ENCODE assay signal across 35 cellular contexts in genomic region chr18:1057367-1057766, GRCh38.
"Had no signal": no experiment of that assay in that cellular context is flagged by ENCODE, and none has a peak within 500 bp of the region (broad histone marks: within the 10 kb centered on the region; RNA-seq: fewer than 3 reads in every experiment).

No MANE protein-coding gene starts in this region.

- H3K4me3 ChIP-seq: MG63 had no signal

- H3K27me3 ChIP-seq: MG63 had no signal

- H3K9me3 ChIP-seq: MG63 had no signal

- H3K36me3 ChIP-seq: MG63 had no signal

- DNase-seq: Karpas-422, Kasumi-1, MG63, MM.1S, MV-4-11, NCI-H1048, NCI-H1092, NCI-H1092 treated with DMSO at 0.1 percent for 48 hours, NCI-H1105, NCI-H1105 treated with DMSO at 0.1 percent for 48 hours, NCI-H1417, NCI-H1417 treated with DMSO at 0.1 percent for 48 hours, NCI-H1436, NCI-H1436 treated with DMSO at 0.1 percent for 48 hours, NCI-H146, NCI-H1694, NCI-H1694 treated with DMSO at 0.1 percent for 48 hours, NCI-H187, NCI-H187 treated with DMSO at 0.1 percent for 48 hours, NCI-H1930, NCI-H2029, NCI-H2029 treated with DMSO at 0.1 percent for 48 hours, NCI-H2081, NCI-H2081 treated with DMSO at 0.1 percent for 48 hours, NCI-H2107, NCI-H2171, NCI-H2171 treated with DMSO at 0.1 percent for 48 hours, NCI-H2227 treated with DMSO at 0.1 percent for 48 hours, NCI-H226, NCI-H345, NCI-H446, NCI-H446 treated with DMSO at 0.1 percent for 48 hours, NCI-H510A, NCI-H510A treated with DMSO at 0.1 percent for 48 hours, NCI-H524 had no signal
